8 cellular contexts compared by ENCODE assay signal in the genomic region with DNA sequence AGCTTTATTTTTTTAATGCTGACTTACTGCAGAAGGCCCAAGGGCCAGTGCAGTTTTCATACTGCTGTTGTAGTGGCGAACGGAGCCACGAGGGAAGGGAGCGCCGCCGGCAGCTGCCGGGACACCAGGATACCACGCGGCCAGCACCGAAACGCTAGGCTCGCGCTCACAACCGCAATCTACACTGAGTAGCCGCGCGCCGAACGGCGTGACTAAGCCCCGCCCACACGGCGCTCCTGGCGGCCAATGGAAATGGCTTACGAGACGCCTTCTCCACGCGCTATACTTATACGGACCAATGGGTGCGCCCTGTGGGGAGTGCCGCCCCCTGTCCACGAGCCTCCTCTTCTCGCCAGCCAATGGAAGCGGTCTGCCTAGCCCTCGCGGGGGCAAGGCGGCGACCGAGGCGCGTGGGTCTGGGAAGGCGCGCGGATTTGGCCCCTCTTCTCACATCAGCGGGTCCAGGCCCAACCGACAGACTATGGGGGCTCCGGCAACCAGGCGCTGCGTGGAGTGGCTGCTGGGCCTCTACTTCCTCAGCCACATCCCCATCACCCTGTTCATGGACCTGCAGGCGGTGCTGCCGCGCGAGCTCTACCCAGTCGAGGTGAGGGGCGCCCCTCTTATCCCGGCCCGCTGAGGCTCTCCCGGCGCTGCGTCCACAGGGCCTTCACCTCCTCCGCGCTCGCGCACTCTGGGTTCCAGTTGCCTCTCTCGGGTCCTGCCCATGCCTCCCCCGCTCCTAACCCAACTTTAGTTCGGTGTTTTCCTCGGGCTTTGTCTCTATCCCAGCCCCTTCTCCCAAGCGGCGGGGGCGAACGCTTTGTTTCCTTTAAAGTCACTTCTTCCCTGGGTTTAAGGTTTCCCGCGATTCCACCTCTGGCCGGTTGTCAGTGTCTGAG. TPM values are rescaled to one million over a fixed set of nuclear protein-coding genes. Genes with fewer than 3 reads are reported as not detected.
A peak's percentile ranks its signal among the peaks of the same experiment; 100 is the strongest.
DNase-seq lines count a peak whose midpoint lies in the region; ATAC-seq and TF ChIP-seq lines count a peak whose summit lies in the region.

A gene (plus strand): TSS at position 442 of the 902 bp plus-strand sequence. CDS start 40 bp downstream, at position 482.

- peaks cover 22% of the 10 kb centered on the region for H3K4me1 Mint-ChIP-seq in CD14-positive monocyte

- peak within 1 kb of the TSS; percentile 15 to 82 (median 62) for H3K27ac Mint-ChIP-seq in CD14-positive monocyte

- intact Hi-C loops in CD14-positive monocyte (cut with micrococcal nuclease): no loop called here

- DNase-seq in CD14-positive monocyte (ENCODE audit: low spot score) (peak; percentile 91), NCI-H526 treated with DMSO at 0.1 percent for 48 hours (lab: John Stamatoyannopoulos, UW) (peak; percentile 99), cortex of kidney (lab: John Stamatoyannopoulos, UW) (peak; percentile 39), left kidney (ENCODE audit: low read depth, low spot score) (peak; percentile 99)
- peak; percentile 98 for DNase-seq in activated CD4-positive, alpha-beta T cell treated with anti-CD3 and anti-CD28 coated beads for 48 hours
- peak; percentile 97 for DNase-seq in stimulated activated CD4-positive, alpha-beta T cell treated with anti-CD3 and anti-CD28 coated beads, Interleukin-1b, Interleukin-23, amount 100 ng/mL, for 48 hours

- peak within 1 kb of the TSS; percentile 93 to 95 for H3K4me3 Mint-ChIP-seq in CD14-positive monocyte

- no peaks in the 10 kb centered on the region for H3K36me3 Mint-ChIP-seq in CD14-positive monocyte

- H3K27me3 Mint-ChIP-seq in CD14-positive monocyte (ENCODE audit: low read depth in 3 of 3): peaks cover 9 to 19% (median 17%) of the 10 kb centered on the region in 3 donors

- ATAC-seq in GM19351 (IDR thresholded peaks at IDR 0.05; ENCODE audit: unreplicated experiment): peak; percentile 96
- ATAC-seq in HG03520 (IDR thresholded peaks at IDR 0.05; ENCODE audit: unreplicated experiment): peak; percentile 92

- H3K9me3 Mint-ChIP-seq in CD14-positive monocyte: no peaks in the 10 kb centered on the region

- TF ChIP-seq CTCF in CD14-positive monocyte (IDR thresholded peaks at IDR 0.05): no peak

RNA-seq across cellular contexts. Expression of the gene that starts here (rescaled TPM):
- polyA plus RNA-seq in CD14-positive monocyte: 1 to 10 TPM; 1.4 to 1.5 TPM

Comparison
In these comparisons a context has a peak if more than half of its experiments do, and no peak if none do; other contexts are left out.
1. Peak in every context shown above with its lines: DNase-seq and ATAC-seq.
2. DNase-seq: peak in every context shown above with its lines; median percentile 99 in NCI-H526 treated with DMSO at 0.1 percent for 48 hours; 99 in left kidney; 98 in activated CD4-positive, alpha-beta T cell treated with anti-CD3 and anti-CD28 coated beads for 48 hours; 97 in stimulated activated CD4-positive, alpha-beta T cell treated with anti-CD3 and anti-CD28 coated beads, Interleukin-1b, Interleukin-23, amount 100 ng/mL, for 48 hours; 91 in CD14-positive monocyte; 39 in cortex of kidney.